In genomic region chr15:41820791-41821423, GRCh38 we compare ENCODE assay signal across 14 cellular contexts. TPM values are rescaled to one million over a fixed set of nuclear protein-coding genes. Genes with fewer than 3 reads are reported as not detected.
A peak's percentile ranks its signal among the peaks of the same experiment; 100 is the strongest.
DNase-seq lines count a peak whose midpoint lies in the region; ATAC-seq and TF ChIP-seq lines count a peak whose summit lies in the region.
"Had no signal": no experiment of that assay in that cellular context is flagged by ENCODE, and none has a peak within 500 bp of the region (broad histone marks: within the 10 kb centered on the region; RNA-seq: fewer than 3 reads in every experiment).

No MANE protein-coding gene starts in this region.

- H3K36me3 ChIP-seq in heart right ventricle (peaks cover 0 to 96% (median 34%) of the 10 kb centered on the region in 9 donors), mucosa of descending colon (ENCODE audit: low read depth) (peaks cover 3% of the 10 kb centered on the region), thyroid gland (peaks cover 42 to 63% of the 10 kb centered on the region in 2 donors)

- no peaks in the 10 kb centered on the region for H3K4me1 Mint-ChIP-seq in CD14-positive monocyte

- TF ChIP-seq CTCF in heart right ventricle (IDR thresholded peaks at IDR 0.05) (no peak), RWPE1 (conservative IDR thresholded peaks at IDR 0.05; ENCODE audit: low read depth) (no peak), mucosa of descending colon (IDR thresholded peaks at IDR 0.05) (no peak), thyroid gland (IDR thresholded peaks at IDR 0.05) (no peak), CD14-positive monocyte (IDR thresholded peaks at IDR 0.05) (no peak)

- no peak overlapping the region for H3K4me3 Mint-ChIP-seq in CD14-positive monocyte

- no peaks in the 10 kb centered on the region for H3K9me3 Mint-ChIP-seq in CD14-positive monocyte

- WGBS in heart right ventricle, 2 donors: 83 to 86% methylated on average over 6 of the region's 6 CpGs
- 65 to 75% methylated on average over 5 of the region's 6 CpGs for WGBS in thyroid gland, 2 donors

- DNase-seq in Right ventricle myocardium inferior (ENCODE audit: missing footprints) (peak; percentile 13), heart right ventricle (no peak), RWPE1 (ENCODE audit: low spot score) (no peak), mucosa of descending colon (peak in 1 of 3 donors; percentile 27), thyroid gland (peak; percentile 60 to 73), CD14-positive monocyte (ENCODE audit: low spot score) (no peak)
- DNase-seq: GF-D8, KG1, NCI-H1092, NCI-H446 treated with DMSO at 0.1 percent for 48 hours had no signal

- no peak for TF ChIP-seq POLR2A in thyroid gland (IDR thresholded peaks at IDR 0.05)

- H3K27me3 ChIP-seq in heart right ventricle (no peaks in the 10 kb centered on the region), thyroid gland (no peaks in the 10 kb centered on the region)

- CTCF ChIA-PET in RWPE1 (lab: Yijun Ruan, JAX): interaction anchor here (1.4 kb wide), 1 partner anchor 14 kb away, joined by 3 read pairs; no protein-coding TSS in a partner anchor

- peaks cover 0 to 2% (median 2%) of the 10 kb centered on the region in 3 donors for H3K27me3 Mint-ChIP-seq in CD14-positive monocyte (ENCODE audit: low read depth in 3 of 3)

- no peaks in the 10 kb centered on the region for H3K9me3 ChIP-seq in heart right ventricle
- no peaks in the 10 kb centered on the region for H3K9me3 ChIP-seq in mucosa of descending colon
- no peaks in the 10 kb centered on the region for H3K9me3 ChIP-seq in thyroid gland
- H3K9me3 ChIP-seq: A549; BLaER1 treated with 17β-estradiol and CSF1 and Interleukin-3, amounts not matched to agents 10 nM and 100 nM had no signal

- H3K27ac ChIP-seq in heart right ventricle (no peak overlapping the region), RWPE1 (peak overlapping the region; percentile 88), thyroid gland (no peak overlapping the region)
- H3K27ac ChIP-seq: A549; BLaER1 treated with 17β-estradiol and CSF1 and Interleukin-3, amounts not matched to agents 10 nM and 100 nM; SK-N-MC had no signal

- H3K4me3 ChIP-seq in heart right ventricle (no peak overlapping the region), mucosa of descending colon (no peak overlapping the region), thyroid gland (replicated peaks in 1 of 3) (no peak overlapping the region)
- H3K4me3 ChIP-seq: A549; BLaER1 treated with 17β-estradiol and CSF1 and Interleukin-3, amounts not matched to agents 10 nM and 100 nM; SK-N-MC had no signal

- intact Hi-C loops in Right ventricle myocardium inferior (cut with DNase I): no loop called here
- intact Hi-C loops in heart right ventricle (cut with DNase I): loop anchor here in 3 of 10 donors (10.0 kb wide), 1 partner anchor 154 kb away; the partner anchor contains the start of gene EHD4 (in 3 of the 3)
- intact Hi-C loops in mucosa of descending colon (cut with DNase I, micrococcal nuclease): no loop called here
- intact Hi-C loops in thyroid gland (cut with DNase I): loop anchor here (5.0 kb wide), 1 partner anchor 81 kb away; no protein-coding TSS in a partner anchor
- intact Hi-C loops in CD14-positive monocyte (cut with micrococcal nuclease): loop anchor here in 1 of 2 donors (10.0 kb wide), 1 partner anchor 84 kb away; no protein-coding TSS in a partner anchor

- H3K4me1 ChIP-seq in heart right ventricle: no peaks in the 10 kb centered on the region
- no peaks in the 10 kb centered on the region for H3K4me1 ChIP-seq in mucosa of descending colon (ENCODE audit: low read depth)
- H3K4me1 ChIP-seq in thyroid gland: no peaks in the 10 kb centered on the region
- H3K4me1 ChIP-seq: A549 had no signal

- no peak for ATAC-seq in Right ventricle myocardium inferior
- ATAC-seq in heart right ventricle: no peak
- peak; percentile 37 for ATAC-seq in mucosa of descending colon
- ATAC-seq in activated CD4-positive, CD25-positive, alpha-beta regulatory T cell treated with anti-CD3 and anti-CD28 coated beads, Interleukin-2, amount 50 U/mL, for 24 hours: no peak
- ATAC-seq: A549 had no signal

- peaks cover 77 to 94% of the 10 kb centered on the region in 2 donors for H3K36me3 Mint-ChIP-seq in CD14-positive monocyte

- no peak overlapping the region for H3K27ac Mint-ChIP-seq in CD14-positive monocyte

- POLR2A ChIA-PET in RWPE1 (lab: Yijun Ruan, JAX; ENCODE audit: low non-redundant PET): interaction anchor here (0.6 to 0.7 kb wide), 2 partner anchors 47 to 802 kb away, joined by 3 read pairs; partner anchors contain the start of gene MAPKBP1

RNA-seq across cellular contexts. Expression of gene JMJD7, which starts 7.0 kb away (rescaled TPM):
- total RNA-seq in Right ventricle myocardium inferior: 12.6 TPM
- total RNA-seq in heart right ventricle: 10 to 100 TPM; 11.0 to 20.9 (median 12.9) TPM
- 10 to 100 TPM in 1 of 2 donors, 1 to 10 TPM in 1; 8.6 to 23.0 TPM for polyA plus RNA-seq in heart right ventricle
- 10 to 100 TPM in 2 of 3 donors, 1 to 10 TPM in 1; 9.8 to 15.2 (median 10.8) TPM for total RNA-seq in mucosa of descending colon
- 10 to 100 TPM; 18.8 to 36.6 (median 28.3) TPM for total RNA-seq in thyroid gland
- polyA plus RNA-seq in CD14-positive monocyte: 10 to 100 TPM; 11.3 to 15.2 TPM

RNA-seq across cellular contexts. Expression of gene PLA2G4B, which starts 17.7 kb away (rescaled TPM):
- total RNA-seq in Right ventricle myocardium inferior (5.8 TPM), heart right ventricle (1 to 10 TPM; 1.6 to 6.7 (median 3.2) TPM), mucosa of descending colon (1 to 10 TPM; 5.2 to 9.7 (median 6.4) TPM), thyroid gland (10 to 100 TPM in 1 of 4 donors, 1 to 10 TPM in 3; 6.2 to 13.0 (median 8.6) TPM)
- polyA plus RNA-seq in heart right ventricle (10 to 100 TPM in 1 of 2 donors, 1 to 10 TPM in 1; 2.7 to 16.0 TPM), CD14-positive monocyte (1 to 10 TPM in 1 of 2 donors, under 1 TPM in 1; 0.31 to 1.6 TPM)

RNA-seq across cellular contexts. Expression of gene MAPKBP1, which starts 46.6 kb away (rescaled TPM):
- total RNA-seq in Right ventricle myocardium inferior: 14.4 TPM
- 10 to 100 TPM in 9 of 10 donors, 1 to 10 TPM in 1; 8.3 to 17.0 (median 13.3) TPM for total RNA-seq in heart right ventricle
- polyA plus RNA-seq in heart right ventricle: 10 to 100 TPM in 1 of 2 donors, 1 to 10 TPM in 1; 3.4 to 27.2 TPM
- 10 to 100 TPM; 15.2 to 35.5 (median 16.0) TPM for total RNA-seq in mucosa of descending colon
- total RNA-seq in thyroid gland: 10 to 100 TPM; 25.4 to 40.5 (median 33.6) TPM
- 1 to 10 TPM in 1 of 2 donors, under 1 TPM in 1; 0.76 to 1.1 TPM for polyA plus RNA-seq in CD14-positive monocyte

Comparison
In these comparisons a context has a peak if more than half of its experiments do, and no peak if none do; other contexts are left out.
1. DNase-seq: peak in Right ventricle myocardium inferior (single experiment) and thyroid gland (2 of 2); none in heart right ventricle (0 of 2), RWPE1 (single experiment) and CD14-positive monocyte (single experiment).